Comparison of ENCODE assay signal across 13 cellular contexts in genomic region chr13:98821372-98822237, GRCh38.
DNase-seq lines count a peak whose midpoint lies in the region; ATAC-seq, FAIRE-seq and TF ChIP-seq lines count a peak whose summit lies in the region.
"Had no signal": no experiment of that assay in that cellular context is flagged by ENCODE, and none has a peak within 500 bp of the region (broad histone marks: within the 10 kb centered on the region; RNA-seq: fewer than 3 reads in every experiment).

No MANE protein-coding gene starts in this region.

- no peaks in the 10 kb centered on the region; a peak in 1 of 22 replicates for H4K20me1 ChIP-seq in BLaER1 treated with 17β-estradiol and CSF1 and Interleukin-3, amounts not matched to agents 10 nM and 100 nM
- no peaks in the 10 kb centered on the region for H4K20me1 ChIP-seq in astrocyte (ENCODE audit: insufficient read depth, low read length)

- H3K9ac ChIP-seq in BLaER1 treated with 17β-estradiol and CSF1 and Interleukin-3, amounts not matched to agents 10 nM and 100 nM: no peak overlapping the region
- H3K9ac ChIP-seq in astrocyte (ENCODE audit: low read length): no peak overlapping the region

- intact Hi-C loops in left ventricle myocardium superior (cut with micrococcal nuclease) (no loop called here), gastrocnemius medialis (cut with DNase I; ENCODE audit: low total_unique reads) (no loop called here)

- no peak overlapping the region for H3K4me3 Mint-ChIP-seq in astrocyte (ENCODE audit: unreplicated experiment)
- H3K4me3 Mint-ChIP-seq in nephron progenitor cell: no peak overlapping the region

- DNase-seq in astrocyte (ENCODE audit: low read depth): peak; percentile 11
- DNase-seq in left ventricle myocardium superior: no peak
- no peak for DNase-seq in gastrocnemius medialis
- DNase-seq in NCI-H1436 (lab: John Stamatoyannopoulos, UW): no peak
- DNase-seq in nephron progenitor cell: no peak
- DNase-seq in D721Med (ENCODE audit: insufficient read length, low spot score): no peak
- no peak for DNase-seq in NCI-H1105 (lab: John Stamatoyannopoulos, UW)
- DNase-seq: activated CD4-positive, alpha-beta T cell treated with anti-CD3 and anti-CD28 coated beads for 1 hour; activated naive CD4-positive, alpha-beta T cell; NCI-H345; SIG-M5 had no signal

- H2AFZ ChIP-seq in astrocyte (ENCODE audit: low read depth, low read length): no peak overlapping the region

- peaks cover 0 to 7% (median 0%) of the 10 kb centered on the region in 11 experiments; a peak in 1 of 22 replicates for H3K27me3 ChIP-seq in BLaER1 treated with 17β-estradiol and CSF1 and Interleukin-3, amounts not matched to agents 10 nM and 100 nM
- H3K27me3 ChIP-seq in astrocyte (ENCODE audit: insufficient read depth, low read length): no peaks in the 10 kb centered on the region
- H3K27me3 ChIP-seq in gastrocnemius medialis: no peaks in the 10 kb centered on the region

- no peak for TF ChIP-seq CTCF in astrocyte (IDR thresholded peaks at IDR 0.05; ENCODE audit: insufficient read depth, low read depth, low read length)
- no peak for TF ChIP-seq CTCF in gastrocnemius medialis (IDR thresholded peaks at IDR 0.05 in 4 of 5, conservative IDR thresholded peaks at IDR 0.05 in 1 of 5)
- no peak for TF ChIP-seq CTCF in nephron progenitor cell (IDR thresholded peaks at IDR 0.05)
- TF ChIP-seq CTCF in D721Med (IDR thresholded peaks at IDR 0.05; ENCODE audit: insufficient read depth, missing control alignments): no peak

- peak; percentile 59 for ATAC-seq in left ventricle myocardium superior
- peak; percentile 58 to 74 for ATAC-seq in gastrocnemius medialis

- H3K36me3 Mint-ChIP-seq in astrocyte (ENCODE audit: low read depth, unreplicated experiment): peaks cover 18% of the 10 kb centered on the region
- no peaks in the 10 kb centered on the region for H3K36me3 Mint-ChIP-seq in nephron progenitor cell (ENCODE audit: low read depth)

- peaks cover 0 to 22% (median 8%) of the 10 kb centered on the region in 11 experiments; a peak in 8 of 22 replicates for H3K36me3 ChIP-seq in BLaER1 treated with 17β-estradiol and CSF1 and Interleukin-3, amounts not matched to agents 10 nM and 100 nM
- H3K36me3 ChIP-seq in astrocyte (ENCODE audit: insufficient read depth, low read length): no peaks in the 10 kb centered on the region
- peaks cover 0 to 22% of the 10 kb centered on the region in 2 donors for H3K36me3 ChIP-seq in gastrocnemius medialis

- H3K4me2 ChIP-seq in BLaER1 treated with 17β-estradiol and CSF1 and Interleukin-3, amounts not matched to agents 10 nM and 100 nM: peak overlapping the region; percentile 3 to 65 (median 26); a peak in 18 of 22 replicates
- no peak overlapping the region for H3K4me2 ChIP-seq in astrocyte (ENCODE audit: low read length)

- FAIRE-seq in astrocyte (lab: Jason Lieb, UNC) (no peak), D721Med (lab: Jason Lieb, UNC) (no peak)

- H3K27ac ChIP-seq in BLaER1 treated with 17β-estradiol and CSF1 and Interleukin-3, amounts not matched to agents 10 nM and 100 nM: no peak overlapping the region
- H3K27ac ChIP-seq in astrocyte (ENCODE audit: low read depth, low read length): no peak overlapping the region
- peak overlapping the region in 3 of 4 donors; percentile 6 to 21 (median 9) for H3K27ac ChIP-seq in gastrocnemius medialis

- TF ChIP-seq POLR2A in gastrocnemius medialis (IDR thresholded peaks at IDR 0.05): no peak

- H3K27me3 Mint-ChIP-seq in astrocyte (ENCODE audit: low read depth, unreplicated experiment): no peaks in the 10 kb centered on the region
- peaks cover 2% of the 10 kb centered on the region for H3K27me3 Mint-ChIP-seq in nephron progenitor cell (ENCODE audit: low read depth, poor library complexity)

- no peaks in the 10 kb centered on the region for H3K9me3 Mint-ChIP-seq in astrocyte (ENCODE audit: unreplicated experiment)
- no peaks in the 10 kb centered on the region for H3K9me3 Mint-ChIP-seq in nephron progenitor cell

- no peaks in the 10 kb centered on the region for H3K4me1 Mint-ChIP-seq in astrocyte (ENCODE audit: low read depth, unreplicated experiment)
- H3K4me1 Mint-ChIP-seq in nephron progenitor cell: peaks cover 29% of the 10 kb centered on the region

- H3K4me1 ChIP-seq in BLaER1 treated with 17β-estradiol and CSF1 and Interleukin-3, amounts not matched to agents 10 nM and 100 nM: peaks cover 24 to 39% (median 31%) of the 10 kb centered on the region in 10 experiments
- H3K4me1 ChIP-seq in astrocyte (ENCODE audit: insufficient read depth, low read length) (no peaks in the 10 kb centered on the region), gastrocnemius medialis (peaks cover 0 to 20% of the 10 kb centered on the region in 2 donors)

- in situ Hi-C loops in gastrocnemius medialis (cut with MboI; ENCODE audit: low sequenced_read_pairs in 4 of 4): no loop called here

- no peaks in the 10 kb centered on the region for H3K79me2 ChIP-seq in astrocyte (ENCODE audit: insufficient read depth, low read length)

- H3K27ac Mint-ChIP-seq in astrocyte (ENCODE audit: unreplicated experiment) (no peak overlapping the region), nephron progenitor cell (no peak overlapping the region)

- H3K4me3 ChIP-seq in BLaER1 treated with 17β-estradiol and CSF1 and Interleukin-3, amounts not matched to agents 10 nM and 100 nM: no peak overlapping the region
- H3K4me3 ChIP-seq in astrocyte (ENCODE audit: insufficient read depth, low read depth, low read length) (no peak overlapping the region), gastrocnemius medialis (no peak overlapping the region)
- H3K4me3 ChIP-seq: skin epidermis had no signal

- H3K9me3 ChIP-seq in BLaER1 treated with 17β-estradiol and CSF1 and Interleukin-3, amounts not matched to agents 10 nM and 100 nM (replicated peaks in 1 of 11): no peaks in the 10 kb centered on the region
- H3K9me3 ChIP-seq in astrocyte (ENCODE audit: insufficient read depth, low read depth, low read length): no peaks in the 10 kb centered on the region
- H3K9me3 ChIP-seq in gastrocnemius medialis: no peaks in the 10 kb centered on the region

Comparison
In these comparisons a context has a peak if more than half of its experiments do, and no peak if none do; other contexts are left out.
1. H3K27ac ChIP-seq: peak in gastrocnemius medialis (3 of 4); none in BLaER1 treated with 17β-estradiol and CSF1 and Interleukin-3, amounts not matched to agents 10 nM and 100 nM (0 of 11) and astrocyte (single experiment).